In genomic region chr6:93721386-93722048, GRCh38 we compare ENCODE assay signal across 8 cellular contexts.
DNase-seq lines count a peak whose midpoint lies in the region; ATAC-seq and TF ChIP-seq lines count a peak whose summit lies in the region.

No MANE protein-coding gene starts in this region.

- no peak overlapping the region for H3K4ac ChIP-seq in trophoblast cell (ENCODE audit: low read depth, low read length)

- H3K36me3 Mint-ChIP-seq in brain, result no peaks in the 10 kb centered on the region
- peaks cover 0 to 4% of the 10 kb centered on the region in 2 donors for H3K36me3 Mint-ChIP-seq in activated naive CD4-positive, alpha-beta T cell treated with anti-CD3 and anti-CD28 coated beads, Interleukin-2, amount 50 U/mL, for 72 hours
- H3K36me3 Mint-ChIP-seq in activated T-helper 1 cell treated with anti-CD3 and anti-CD28 coated beads, Interleukin-12 subunit alpha, Interleukin-12 subunit beta, Interleukin-2, Interleukin-4 antibody, amounts not matched to agents 30 ng/mL and 10 ng/mL and 1 ng/mL, durations not matched to agents 14 hours and 24 hours and 36 hours (ENCODE audit: low read depth), result no peaks in the 10 kb centered on the region

- ATAC-seq in mucosa of descending colon, result peak; percentile 85
- ATAC-seq in activated naive CD4-positive, alpha-beta T cell treated with anti-CD3 and anti-CD28 coated beads, Interleukin-2, amount 50 U/mL, for 72 hours, result no peak
- ATAC-seq in gastrocnemius medialis, result no peak

- in situ Hi-C loops in gastrocnemius medialis (cut with MboI; ENCODE audit: low sequenced_read_pairs in 4 of 4), result no loop called here

- no peak overlapping the region for H2AK5ac ChIP-seq in trophoblast cell (ENCODE audit: low read length)

- H3K79me2 ChIP-seq in trophoblast cell (ENCODE audit: control insufficient read depth, insufficient read depth, low read length, poor library complexity), result no peaks in the 10 kb centered on the region

- H3K9ac ChIP-seq in trophoblast cell (ENCODE audit: low read length), result no peak overlapping the region

- H2BK120ac ChIP-seq in trophoblast cell (ENCODE audit: insufficient read depth, low read length, poor library complexity), result no peak overlapping the region

- no peak overlapping the region for H4K8ac ChIP-seq in trophoblast cell (ENCODE audit: low read depth, low read length)

- no peaks in the 10 kb centered on the region for H3K79me1 ChIP-seq in trophoblast cell (ENCODE audit: low read length)

- H3K4me3 Mint-ChIP-seq in brain, result no peak overlapping the region
- no peak overlapping the region for H3K4me3 Mint-ChIP-seq in activated T-helper 1 cell treated with anti-CD3 and anti-CD28 coated beads, Interleukin-12 subunit alpha, Interleukin-12 subunit beta, Interleukin-2, Interleukin-4 antibody, amounts not matched to agents 30 ng/mL and 10 ng/mL and 1 ng/mL, durations not matched to agents 14 hours and 24 hours and 36 hours

- TF ChIP-seq CTCF in GM12872 (IDR thresholded peaks at IDR 0.05; ENCODE audit: insufficient read depth, low read depth, low read length), result peak; percentile 11; the same call in 1 of the 3 replicates
- peak; percentile 35 to 70 for TF ChIP-seq CTCF in brain (conservative IDR thresholded peaks at IDR 0.05)
- peak; percentile 33 for TF ChIP-seq CTCF in mucosa of descending colon (IDR thresholded peaks at IDR 0.05)
- TF ChIP-seq CTCF in gastrocnemius medialis (IDR thresholded peaks at IDR 0.05 in 4 of 5, conservative IDR thresholded peaks at IDR 0.05 in 1 of 5), result no peak

- H3K36me3 ChIP-seq in mucosa of descending colon (ENCODE audit: low read depth) (no peaks in the 10 kb centered on the region), gastrocnemius medialis (no peaks in the 10 kb centered on the region), trophoblast cell (ENCODE audit: control insufficient read depth in 1 of 2, insufficient read depth in 2 of 2, low read length in 2 of 2) (no peaks in the 10 kb centered on the region)

- H3K9me3 ChIP-seq in mucosa of descending colon, result no peaks in the 10 kb centered on the region
- H3K9me3 ChIP-seq in gastrocnemius medialis, result no peaks in the 10 kb centered on the region
- no peaks in the 10 kb centered on the region for H3K9me3 ChIP-seq in trophoblast cell (ENCODE audit: insufficient read depth, low read depth, low read length)

- intact Hi-C loops in mucosa of descending colon (cut with DNase I, micrococcal nuclease), result no loop called here
- intact Hi-C loops in gastrocnemius medialis (cut with DNase I; ENCODE audit: low total_unique reads), result no loop called here
- intact Hi-C loops in activated T-helper 1 cell treated with anti-CD3 and anti-CD28 coated beads, Interleukin-12 subunit alpha, Interleukin-12 subunit beta, Interleukin-2, Interleukin-4 antibody, amounts not matched to agents 30 ng/mL and 10 ng/mL and 1 ng/mL, durations not matched to agents 14 hours and 24 hours and 36 hours (cut with micrococcal nuclease), result no loop called here

- H3K27ac Mint-ChIP-seq in brain, result peak overlapping the region in 1 of 5 experiments; percentile 37
- H3K27ac Mint-ChIP-seq in activated naive CD4-positive, alpha-beta T cell treated with anti-CD3 and anti-CD28 coated beads, Interleukin-2, amount 50 U/mL, for 72 hours, result no peak overlapping the region
- H3K27ac Mint-ChIP-seq in activated T-helper 1 cell treated with anti-CD3 and anti-CD28 coated beads, Interleukin-12 subunit alpha, Interleukin-12 subunit beta, Interleukin-2, Interleukin-4 antibody, amounts not matched to agents 30 ng/mL and 10 ng/mL and 1 ng/mL, durations not matched to agents 14 hours and 24 hours and 36 hours, result no peak overlapping the region

- WGBS in trophoblast cell (ENCODE audit: extremely low coverage, insufficient coverage, insufficient read length), result no CpG with 5 or more reads among the region's 3 CpGs

- TF ChIP-seq POLR2A in gastrocnemius medialis (IDR thresholded peaks at IDR 0.05), result no peak

- H3K27me3 ChIP-seq in gastrocnemius medialis, result no peaks in the 10 kb centered on the region
- H3K27me3 ChIP-seq in trophoblast cell (ENCODE audit: insufficient read depth, low read length), result no peaks in the 10 kb centered on the region

- no peaks in the 10 kb centered on the region for H3K4me1 ChIP-seq in mucosa of descending colon (ENCODE audit: low read depth)
- no peaks in the 10 kb centered on the region for H3K4me1 ChIP-seq in gastrocnemius medialis
- no peaks in the 10 kb centered on the region for H3K4me1 ChIP-seq in trophoblast cell (ENCODE audit: control insufficient read depth in 1 of 2, insufficient read depth in 2 of 2, low read length in 2 of 2)

- H4K12ac ChIP-seq in trophoblast cell (ENCODE audit: low read depth, low read length), result no peak overlapping the region

- no peak overlapping the region for H3K27ac ChIP-seq in gastrocnemius medialis
- H3K27ac ChIP-seq in trophoblast cell (ENCODE audit: low read depth, low read length), result no peak overlapping the region

- H3K14ac ChIP-seq in trophoblast cell (ENCODE audit: low read length), result no peak overlapping the region

- no peak overlapping the region for H2AFZ ChIP-seq in trophoblast cell (ENCODE audit: insufficient read depth, low read length, poor library complexity)

- H3K4me2 ChIP-seq in trophoblast cell (ENCODE audit: low read length), result no peak overlapping the region

- H3K27me3 Mint-ChIP-seq in brain, result peaks cover 4% of the 10 kb centered on the region
- no peaks in the 10 kb centered on the region for H3K27me3 Mint-ChIP-seq in activated T-helper 1 cell treated with anti-CD3 and anti-CD28 coated beads, Interleukin-12 subunit alpha, Interleukin-12 subunit beta, Interleukin-2, Interleukin-4 antibody, amounts not matched to agents 30 ng/mL and 10 ng/mL and 1 ng/mL, durations not matched to agents 14 hours and 24 hours and 36 hours (ENCODE audit: insufficient read depth)

- H3K4me1 Mint-ChIP-seq in brain, result no peaks in the 10 kb centered on the region
- no peaks in the 10 kb centered on the region for H3K4me1 Mint-ChIP-seq in activated T-helper 1 cell treated with anti-CD3 and anti-CD28 coated beads, Interleukin-12 subunit alpha, Interleukin-12 subunit beta, Interleukin-2, Interleukin-4 antibody, amounts not matched to agents 30 ng/mL and 10 ng/mL and 1 ng/mL, durations not matched to agents 14 hours and 24 hours and 36 hours (ENCODE audit: low read depth)

- H2BK12ac ChIP-seq in trophoblast cell (ENCODE audit: low read length), result no peak overlapping the region

- H2BK5ac ChIP-seq in trophoblast cell (ENCODE audit: low read depth, low read length, poor library complexity), result no peak overlapping the region

- H4K91ac ChIP-seq in trophoblast cell (ENCODE audit: low read depth, low read length), result no peak overlapping the region

- H3K9me3 Mint-ChIP-seq in brain, result peaks cover 0 to 5% (median 3%) of the 10 kb centered on the region in 5 experiments
- peaks cover 5 to 8% of the 10 kb centered on the region in 2 donors for H3K9me3 Mint-ChIP-seq in activated naive CD4-positive, alpha-beta T cell treated with anti-CD3 and anti-CD28 coated beads, Interleukin-2, amount 50 U/mL, for 72 hours
- H3K9me3 Mint-ChIP-seq in activated T-helper 1 cell treated with anti-CD3 and anti-CD28 coated beads, Interleukin-12 subunit alpha, Interleukin-12 subunit beta, Interleukin-2, Interleukin-4 antibody, amounts not matched to agents 30 ng/mL and 10 ng/mL and 1 ng/mL, durations not matched to agents 14 hours and 24 hours and 36 hours, result peaks cover 14% of the 10 kb centered on the region

- DNase-seq in NCI-H2029 treated with DMSO at 0.1 percent for 48 hours (lab: John Stamatoyannopoulos, UW) (peak; percentile 84), mucosa of descending colon (peak in 1 of 3 donors; percentile 40), gastrocnemius medialis (no peak), trophoblast cell (no peak)
- no peak for DNase-seq in activated naive CD4-positive, alpha-beta T cell treated with anti-CD3 and anti-CD28 coated beads, Interleukin-2, amount 50 U/mL, for 72 hours (ENCODE audit: low spot score in 2 of 2)
- DNase-seq in activated T-helper 1 cell treated with anti-CD3 and anti-CD28 coated beads, Interleukin-12 subunit alpha, Interleukin-12 subunit beta, Interleukin-2, Interleukin-4 antibody, amounts not matched to agents 30 ng/mL and 10 ng/mL and 1 ng/mL, durations not matched to agents 14 hours and 24 hours and 36 hours (ENCODE audit: low spot score), result no peak

- H3K4me3 ChIP-seq in mucosa of descending colon (no peak overlapping the region), gastrocnemius medialis (no peak overlapping the region), trophoblast cell (ENCODE audit: low read depth, low read length) (no peak overlapping the region)

- no peak overlapping the region for H3K23ac ChIP-seq in trophoblast cell (ENCODE audit: low read length)

- no peak overlapping the region for H3K18ac ChIP-seq in trophoblast cell (ENCODE audit: low read length)

Comparison
In these comparisons a context has a peak if more than half of its experiments do, and no peak if none do; other contexts are left out.
1. CTCF ChIP-seq: peak in GM12872 (single experiment), brain (2 of 2) and mucosa of descending colon (single experiment); none in gastrocnemius medialis (0 of 5).